19 cellular contexts compared by ENCODE assay signal in genomic region chr1:216614011-216614934, GRCh38.
"Had no signal": no experiment of that assay in that cellular context is flagged by ENCODE, and none has a peak within 500 bp of the region (broad histone marks: within the 10 kb centered on the region; RNA-seq: fewer than 3 reads in every experiment).

No MANE protein-coding gene starts in this region.

- H3K27me3 ChIP-seq: colonic mucosa, esophagus squamous epithelium, gastroesophageal sphincter, neural progenitor cell, thyroid gland had no signal

- H3K4me2 ChIP-seq: neural progenitor cell had no signal

- H3K4me1 ChIP-seq: colonic mucosa, esophagus squamous epithelium, gastroesophageal sphincter, thyroid gland had no signal

- H2AFZ ChIP-seq: neural progenitor cell had no signal

- DNase-seq: activated CD4-positive, alpha-beta T cell treated with anti-CD3 and anti-CD28 coated beads for 4 hours; activated CD4-positive, alpha-beta T cell treated with anti-CD3 and anti-CD28 coated beads, Interleukin-2, amount 50 U/mL, for 48 hours; activated CD4-positive, CD25-positive, alpha-beta regulatory T cell; activated CD8-positive, alpha-beta memory T cell treated with anti-CD3 and anti-CD28 coated beads, Interleukin-2, amount 50 U/mL, for 48 hours; activated naive CD4-positive, alpha-beta T cell treated with Interleukin-2 at 50 U/mL for 16 hours; activated naive CD8-positive, alpha-beta T cell treated with anti-CD3 and anti-CD28 coated beads for 36 hours; activated T-cell treated with anti-CD3 and anti-CD28 coated beads, Interleukin-2, amount 50 U/mL, for 48 hours; colonic mucosa; endodermal cell; esophagus squamous epithelium; head of caudate nucleus; hypothalamus; posterior cingulate gyrus; stimulated activated CD4-positive, alpha-beta T cell treated with anti-CD3 and anti-CD28 coated beads, Interleukin-4, amount 100 ng/mL, for 24 hours; stimulated activated naive CD4-positive, alpha-beta T cell treated with Interleukin-2 at 50 U/mL for 16 hours; T-helper 17 cell; thyroid gland had no signal

- H3K9me3 ChIP-seq: colonic mucosa, esophagus squamous epithelium, gastroesophageal sphincter, thyroid gland had no signal

- H3K9ac ChIP-seq: neural progenitor cell had no signal

- H3K36me3 ChIP-seq: colonic mucosa, esophagus squamous epithelium, gastroesophageal sphincter, neural progenitor cell, thyroid gland had no signal

- ATAC-seq: gastroesophageal sphincter, T-helper 17 cell had no signal

- H3K4me3 ChIP-seq: colonic mucosa, esophagus squamous epithelium, gastroesophageal sphincter, neural progenitor cell, thyroid gland had no signal

- H3K27ac ChIP-seq: colonic mucosa, esophagus squamous epithelium, gastroesophageal sphincter, neural progenitor cell, thyroid gland had no signal
